In genomic region chr12:99721715-99722275, GRCh38 we compare ENCODE assay signal across 2 cellular contexts.
TF ChIP-seq lines count a peak whose summit lies in the region.

No MANE protein-coding gene starts in this region.

TF ChIP-seq in HepG2, 621 proteins besides CTCF, POLR2A, EP300 and RAD21:
- 0 out of 2 replicates have a peak, but pooled peaks have one; percentile 1 for TF ChIP-seq MAFF (IDR thresholded peaks at IDR 0.05; ENCODE audit: low read depth, low read length)
- no peak for TF ChIP-seq MNT (IDR thresholded peaks at IDR 0.05)
- TF ChIP-seq MAFK (conservative IDR thresholded peaks at IDR 0.05 in 1 of 2, IDR thresholded peaks at IDR 0.05 in 1 of 2; ENCODE audit: low read length in 2 of 2), result peak; percentile 4 to 22; a peak in 1 of 4 replicates
- no peak for TF ChIP-seq GATA4 (IDR thresholded peaks at IDR 0.05; ENCODE audit: borderline replicate concordance, low read depth)
TF ChIP-seq in HepG2: peak in this region for 2.

TF ChIP-seq in H1, 55 proteins besides CTCF, POLR2A, EP300 and RAD21:
- TF ChIP-seq TBP (IDR thresholded peaks at IDR 0.05; ENCODE audit: low read depth, low read length) (no peak), CBX8 (IDR thresholded peaks at IDR 0.05; ENCODE audit: borderline replicate concordance, low read depth, low read length) (no peak), SP4 (IDR thresholded peaks at IDR 0.05; ENCODE audit: low read length) (no peak), CBX5 (IDR thresholded peaks at IDR 0.05; ENCODE audit: low read depth, low read length) (no peak), EZH2 (IDR thresholded peaks at IDR 0.05; ENCODE audit: low read depth, low read length, severe bottlenecking) (no peak), SP2 (IDR thresholded peaks at IDR 0.05; ENCODE audit: low read length) (no peak), CEBPB (IDR thresholded peaks at IDR 0.05; ENCODE audit: low read depth, low read length) (no peak), ASH2L (IDR thresholded peaks at IDR 0.05; ENCODE audit: low read length) (no peak), TEAD4 (IDR thresholded peaks at IDR 0.05; ENCODE audit: low read depth, low read length) (no peak), PHF8 (conservative IDR thresholded peaks at IDR 0.05; ENCODE audit: low read depth, low read length) (no peak)
TF ChIP-seq in H1: peak in this region for 0.
